Comparison of ENCODE assay signal across 8 cellular contexts in genomic region chr14:93976477-93977057, GRCh38. TPM values are rescaled to one million over a fixed set of nuclear protein-coding genes. Genes with fewer than 3 reads are reported as not detected.
A peak's percentile ranks its signal among the peaks of the same experiment; 100 is the strongest.
DNase-seq lines count a peak whose midpoint lies in the region; ATAC-seq and TF ChIP-seq lines count a peak whose summit lies in the region.

Gene ASB2, minus strand, starts transcription at chr14:93976570. Its CDS starts 12,031 bp downstream, at chr14:93964539.

- peak in 1 of 2 donors; percentile 54 for TF ChIP-seq POLR2A in heart left ventricle (IDR thresholded peaks at IDR 0.05)

- no peaks in the 10 kb centered on the region; the same call in 1 of the 2 replicates for H3K9me3 ChIP-seq in OCI-LY1 (ENCODE audit: low read length)
- H3K9me3 ChIP-seq in heart left ventricle = no peaks in the 10 kb centered on the region
- no peaks in the 10 kb centered on the region for H3K9me3 ChIP-seq in aorta (ENCODE audit: control insufficient read depth, low read length)

- H3K9ac ChIP-seq in OCI-LY1 (ENCODE audit: low read length) = peak within 1 kb of the TSS; percentile 84

- intact Hi-C loops in heart left ventricle (cut with DNase I) = loop anchor here in 1 of 10 donors (1.0 kb wide), 1 partner anchor 25 kb away; no protein-coding TSS in a partner anchor
- intact Hi-C loops in aorta (cut with DNase I) = loop anchor here in 1 of 2 donors (5.0 kb wide), 1 partner anchor 1329 kb away; no protein-coding TSS in a partner anchor

- ATAC-seq in GM21576 (IDR thresholded peaks at IDR 0.05; ENCODE audit: unreplicated experiment) = peak; percentile 12
- peak; percentile 26 to 56 (median 38) for ATAC-seq in heart left ventricle
- peak; percentile 69 for ATAC-seq in aorta (ENCODE audit: low FRiP score)

- H3K27me3 ChIP-seq in GM06990 (replicated peaks; ENCODE audit: control insufficient read depth, insufficient read depth, low read length) = no peaks in the 10 kb centered on the region
- H3K27me3 ChIP-seq in OCI-LY1 (ENCODE audit: insufficient read depth, low read length) = no peaks in the 10 kb centered on the region
- no peaks in the 10 kb centered on the region for H3K27me3 ChIP-seq in heart left ventricle
- H3K27me3 ChIP-seq in aorta (ENCODE audit: control insufficient read depth in 1 of 2, insufficient read depth in 2 of 2, low read length in 1 of 2) = no peaks in the 10 kb centered on the region

- H3K4me1 ChIP-seq in OCI-LY1 (ENCODE audit: insufficient read depth, low read length, severe bottlenecking) (peaks cover 96% of the 10 kb centered on the region), heart left ventricle (peaks cover 0 to 83% (median 24%) of the 10 kb centered on the region in 12 donors), aorta (ENCODE audit: control insufficient read depth in 1 of 2, insufficient read depth in 2 of 2, low read length in 2 of 2) (peaks cover 3 to 7% of the 10 kb centered on the region in 2 donors)

- H3F3A ChIP-seq in OCI-LY1 (ENCODE audit: insufficient read depth, low read length) = peaks cover 18% of the 10 kb centered on the region; the same call in 1 of the 2 replicates

- DNase-seq in GM06990 (ENCODE audit: extremely low read depth, insufficient read length) = no peak
- peak in 4 of 5 donors; percentile 52 to 67 (median 65) for DNase-seq in heart left ventricle
- no peak for DNase-seq in aorta
- no peak for DNase-seq in middle frontal gyrus (ENCODE audit: extremely low spot score, low spot score)
- DNase-seq in RKO (ENCODE audit: low spot score) = no peak
- no peak for DNase-seq in NCI-H774 (lab: John Stamatoyannopoulos, UW)

- WGBS in heart left ventricle, 4 donors = 8 to 14% (median 12%) methylated on average over 12 of the region's 12 CpGs
- WGBS in aorta, 2 donors = 0 to 4% methylated on average over 12 of the region's 12 CpGs

- peak within 1 kb of the TSS; percentile 70 for H3K4me2 ChIP-seq in OCI-LY1 (ENCODE audit: low read length)

- no peak within 1 kb of the TSS for H2AFZ ChIP-seq in OCI-LY1 (ENCODE audit: low read length)

- TF ChIP-seq CTCF in GM06990 (IDR thresholded peaks at IDR 0.05; ENCODE audit: insufficient read depth, low read length, poor library complexity, severe bottlenecking) (no peak), OCI-LY1 (IDR thresholded peaks at IDR 0.05; ENCODE audit: low read length) (no peak), heart left ventricle (IDR thresholded peaks at IDR 0.05) (no peak)

- no peaks in the 10 kb centered on the region for H3K9me2 ChIP-seq in OCI-LY1 (ENCODE audit: low read depth, low read length)

- no peaks in the 10 kb centered on the region for H3K79me2 ChIP-seq in OCI-LY1 (ENCODE audit: insufficient read depth, low read length)

- peak within 1 kb of the TSS; percentile 100 for H3K27ac ChIP-seq in OCI-LY1 (ENCODE audit: low read depth, low read length, poor library complexity, severe bottlenecking)
- peak within 1 kb of the TSS; percentile 74 to 97 (median 92) for H3K27ac ChIP-seq in heart left ventricle
- H3K27ac ChIP-seq in aorta (ENCODE audit: low read depth in 1 of 2, low read length in 2 of 2) = peak within 1 kb of the TSS; percentile 86 to 93

- H3K36me3 ChIP-seq in GM06990 (ENCODE audit: control insufficient read depth, insufficient read depth, low read length) (no peaks in the 10 kb centered on the region), OCI-LY1 (ENCODE audit: insufficient read depth, low read length) (no peaks in the 10 kb centered on the region), heart left ventricle (no peaks in the 10 kb centered on the region), aorta (ENCODE audit: control insufficient read depth in 1 of 2, insufficient read depth in 2 of 2, low read length in 1 of 2) (no peaks in the 10 kb centered on the region)

- H3K4me3 ChIP-seq in GM06990 (replicated peaks; ENCODE audit: low read depth, low read length) (peak within 1 kb of the TSS; percentile 36), OCI-LY1 (ENCODE audit: low read depth, low read length, poor library complexity, severe bottlenecking) (peak within 1 kb of the TSS; percentile 50), heart left ventricle (peak within 1 kb of the TSS; percentile 27 to 62 (median 54)), aorta (ENCODE audit: low read length in 2 of 2) (peak within 1 kb of the TSS; percentile 58 to 76)

- no peaks in the 10 kb centered on the region for H4K20me1 ChIP-seq in OCI-LY1 (ENCODE audit: insufficient read depth, low read length)

RNA-seq across cellular contexts. Expression of gene ASB2, which starts in this region (rescaled TPM):
- 100 to 1,000 TPM in 8 of 9 donors, 10 to 100 TPM in 1; 95.8 to 411 (median 166) TPM for total RNA-seq in heart left ventricle
- polyA plus RNA-seq in heart left ventricle = 100 to 1,000 TPM in 1 of 2 donors, 10 to 100 TPM in 1; 22.4 to 289 TPM
- total RNA-seq in aorta = 10 to 100 TPM; 53.3 to 57.0 TPM
- 10 to 100 TPM in 1 of 2 donors, 1 to 10 TPM in 1; 9.1 to 24.8 TPM for polyA plus RNA-seq in aorta

Comparison
In these comparisons a context has a peak if more than half of its experiments do, and no peak if none do; other contexts are left out.
1. DNase-seq: peak in heart left ventricle (4 of 5); none in GM06990 (single experiment), aorta (0 of 2), middle frontal gyrus (single experiment), RKO (single experiment) and NCI-H774 (single experiment).
2. ATAC-seq: peak in every context shown above with its lines; median percentile 69 in aorta; 38 in heart left ventricle; 12 in GM21576.
3. Peak in every context shown above with its lines, with median percentiles within 50 percentile points of each other: H3K4me3 ChIP-seq and H3K27ac ChIP-seq.